ENCODE assay signal across 1 cellular context in the genomic region with DNA sequence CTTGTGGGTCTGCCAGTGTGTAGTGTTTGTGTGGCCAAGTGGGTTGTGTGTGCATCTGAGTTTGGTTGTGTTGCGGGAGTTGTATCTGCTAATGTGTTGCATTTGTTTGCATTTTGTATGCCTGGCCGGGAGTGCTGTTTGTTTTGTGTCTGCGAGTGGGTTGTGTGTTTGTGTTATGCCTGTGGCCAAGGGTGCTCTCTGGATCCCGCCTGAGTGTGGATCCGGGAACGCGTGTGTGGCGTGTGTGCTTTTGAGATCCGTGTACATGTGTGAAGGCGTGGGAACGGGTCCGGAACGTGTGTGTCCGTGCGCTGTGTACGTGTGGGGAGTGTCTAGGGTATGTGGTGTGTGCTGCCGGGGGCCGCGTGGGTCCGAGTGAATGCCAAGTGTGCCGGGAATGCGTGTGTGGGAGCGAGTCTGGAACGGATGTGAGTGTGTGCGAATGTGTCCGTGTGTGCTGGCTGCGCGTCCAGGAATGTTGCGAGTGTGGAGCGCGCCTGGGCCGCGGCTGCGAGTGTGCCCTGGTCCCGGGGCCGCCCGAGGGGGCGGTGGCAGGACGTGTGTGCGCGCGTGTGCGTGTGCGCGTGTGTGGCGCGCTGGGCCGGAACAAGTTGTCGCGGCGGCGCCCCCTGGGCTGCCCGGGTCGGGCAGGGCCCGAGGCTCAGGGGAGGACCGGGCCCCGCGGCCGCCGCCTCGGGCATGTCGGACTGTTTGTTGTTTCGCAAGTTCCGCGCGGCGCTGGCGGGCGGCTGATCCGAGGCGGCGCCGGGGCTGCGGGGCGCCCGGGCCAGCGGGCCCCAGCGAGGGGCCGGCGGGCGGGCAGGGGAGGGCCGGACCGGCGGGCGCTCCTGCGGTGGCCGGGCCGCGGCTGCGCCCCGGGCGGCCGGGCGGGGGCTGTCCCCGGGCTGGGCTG.
TF ChIP-seq lines count a peak whose summit lies in the region.

No MANE protein-coding gene starts in this region.

TF ChIP-seq in Ishikawa, 13 proteins besides CTCF, POLR2A, EP300 and RAD21 (continued from another document):
- TF ChIP-seq REST (IDR thresholded peaks at IDR 0.05; ENCODE audit: low read depth) (no peak), CEBPB (IDR thresholded peaks at IDR 0.05) (peak; percentile 55; the same call in 1 of the 2 replicates), NFIC (IDR thresholded peaks at IDR 0.05) (no peak), EGR1 (IDR thresholded peaks at IDR 0.05) (no peak)
